ENCODE assay signal across 1 cellular context in the genomic region with DNA sequence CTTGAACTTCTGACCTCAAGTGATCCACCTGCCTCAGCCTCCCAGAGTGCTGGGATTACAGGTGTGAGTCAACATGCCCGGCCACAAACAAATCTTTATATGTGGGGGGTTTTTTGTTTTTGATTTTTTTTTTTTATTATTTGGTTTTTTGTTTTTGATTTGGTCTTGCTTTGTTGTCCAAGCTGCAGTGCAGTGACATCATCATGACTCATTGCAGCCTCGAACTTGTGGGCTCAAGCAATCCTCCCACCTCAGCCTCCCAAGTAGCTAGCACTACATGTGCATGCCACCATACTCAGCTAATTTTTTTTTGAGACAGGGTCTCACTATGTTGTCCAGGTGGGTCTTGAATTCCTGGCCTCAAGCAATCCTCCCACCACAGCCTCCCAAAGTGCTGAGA.
TF ChIP-seq lines count a peak whose summit lies in the region.

No MANE protein-coding gene starts in this region.

TF ChIP-seq in IMR-90, 13 proteins besides CTCF, POLR2A, EP300 and RAD21 (continued from another document):
- TF ChIP-seq MXI1 (IDR thresholded peaks at IDR 0.05; ENCODE audit: borderline replicate concordance, low read depth, low read length) (no peak), CHD1 (IDR thresholded peaks at IDR 0.05; ENCODE audit: low read depth, low read length) (no peak), CEBPB (IDR thresholded peaks at IDR 0.05; ENCODE audit: low read depth, low read length) (no peak), RFX5 (IDR thresholded peaks at IDR 0.05; ENCODE audit: low read depth, low read length) (no peak), RCOR1 (IDR thresholded peaks at IDR 0.05; ENCODE audit: insufficient replicate concordance, low read length) (no peak), BHLHE40 (IDR thresholded peaks at IDR 0.05; ENCODE audit: low read depth, low read length) (no peak), NFE2L2 (IDR thresholded peaks at IDR 0.05; ENCODE audit: low read depth, low read length) (no peak), FOS (IDR thresholded peaks at IDR 0.05; ENCODE audit: low read depth, low read length) (no peak), SMC3 (IDR thresholded peaks at IDR 0.05; ENCODE audit: low read depth, low read length) (no peak)
- TF ChIP-seq, protein P1, sequence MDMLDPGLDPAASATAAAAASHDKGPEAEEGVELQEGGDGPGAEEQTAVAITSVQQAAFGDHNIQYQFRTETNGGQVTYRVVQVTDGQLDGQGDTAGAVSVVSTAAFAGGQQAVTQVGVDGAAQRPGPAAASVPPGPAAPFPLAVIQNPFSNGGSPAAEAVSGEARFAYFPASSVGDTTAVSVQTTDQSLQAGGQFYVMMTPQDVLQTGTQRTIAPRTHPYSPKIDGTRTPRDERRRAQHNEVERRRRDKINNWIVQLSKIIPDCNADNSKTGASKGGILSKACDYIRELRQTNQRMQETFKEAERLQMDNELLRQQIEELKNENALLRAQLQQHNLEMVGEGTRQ (IDR thresholded peaks at IDR 0.05; ENCODE audit: low read depth, low read length), result no peak
TF ChIP-seq in IMR-90: peak in this region for 0.
